ENCODE assay signal across 21 cellular contexts in the genomic region with DNA sequence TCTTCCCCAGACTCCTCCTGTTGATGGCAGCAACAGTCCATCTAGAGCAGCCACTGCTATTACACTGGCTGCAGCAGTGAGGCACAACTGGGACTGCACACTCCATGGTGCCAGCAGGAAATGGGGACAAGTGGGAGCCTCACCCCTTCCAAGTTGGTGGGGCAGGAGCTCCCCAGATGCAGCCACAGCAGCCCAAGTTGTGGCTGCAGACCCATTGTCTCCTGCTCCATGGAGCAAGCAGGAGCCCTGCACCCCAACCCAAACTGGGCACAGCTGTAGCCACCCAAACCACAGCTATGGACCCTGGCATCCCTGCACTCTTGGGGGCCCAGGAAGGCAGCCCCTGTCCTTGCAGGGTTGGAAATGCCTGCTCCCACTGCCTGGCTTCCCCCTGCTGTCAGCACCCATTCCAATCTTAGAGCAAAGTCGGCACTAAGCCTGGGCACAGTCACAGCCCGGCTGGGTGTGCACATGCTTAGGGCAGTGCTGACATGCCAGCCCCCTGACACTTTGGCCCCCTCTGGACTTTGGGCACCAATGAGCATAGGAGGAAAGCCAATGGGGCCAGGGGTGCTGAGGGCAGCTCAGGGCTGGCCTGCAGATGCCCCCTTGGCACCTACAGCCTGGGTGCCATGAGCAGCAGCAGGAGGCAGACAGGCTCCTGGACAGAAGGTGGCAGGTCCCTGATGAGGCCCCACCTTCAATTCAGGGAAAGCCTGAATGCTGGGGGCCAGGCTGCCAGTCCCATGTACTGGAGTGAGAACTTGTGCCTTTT. TPM values are rescaled to one million over a fixed set of nuclear protein-coding genes. Genes with fewer than 3 reads are reported as not detected.
"Had no signal": no experiment of that assay in that cellular context is flagged by ENCODE, and none has a peak within 500 bp of the region (broad histone marks: within the 10 kb centered on the region; RNA-seq: fewer than 3 reads in every experiment).

No MANE protein-coding gene starts in this region.

- H3K4me1 Mint-ChIP-seq: activated CD4-positive, alpha-beta T cell treated with anti-CD3 and anti-CD28 coated beads for 36 hours had no signal

- H3K9me3 ChIP-seq: ascending aorta, body of pancreas had no signal

- H3K4me3 Mint-ChIP-seq: activated CD4-positive, alpha-beta T cell treated with anti-CD3 and anti-CD28 coated beads for 36 hours; activated CD8-positive, alpha-beta T cell treated with anti-CD3 and anti-CD28 coated beads for 36 hours; activated naive CD8-positive, alpha-beta T cell treated with anti-CD3 and anti-CD28 coated beads, Interleukin-2, amount 50 U/mL, for 24 hours had no signal

- H3K27ac ChIP-seq: ascending aorta, body of pancreas, SK-N-MC, WERI-Rb-1 had no signal

- H3K9me3 Mint-ChIP-seq: activated CD8-positive, alpha-beta T cell treated with anti-CD3 and anti-CD28 coated beads for 36 hours; activated naive CD4-positive, alpha-beta T cell treated with anti-CD3 and anti-CD28 coated beads, Interleukin-2, amount 50 U/mL, for 72 hours; activated naive CD8-positive, alpha-beta T cell treated with anti-CD3 and anti-CD28 coated beads, Interleukin-2, amount 50 U/mL, for 24 hours had no signal

- ATAC-seq: activated CD4-positive, alpha-beta T cell treated with anti-CD3 and anti-CD28 coated beads for 36 hours; activated CD8-positive, alpha-beta T cell treated with anti-CD3 and anti-CD28 coated beads for 36 hours; activated naive CD4-positive, alpha-beta T cell treated with anti-CD3 and anti-CD28 coated beads, Interleukin-2, amount 50 U/mL, for 72 hours; activated naive CD8-positive, alpha-beta T cell treated with anti-CD3 and anti-CD28 coated beads, Interleukin-2, amount 50 U/mL, for 24 hours; body of pancreas; Right ventricle myocardium inferior had no signal

- H3K4me3 ChIP-seq: ascending aorta, body of pancreas, MG63, SK-N-MC had no signal

- H3K4me1 ChIP-seq: ascending aorta had no signal

- H3K27ac Mint-ChIP-seq: activated CD4-positive, alpha-beta T cell treated with anti-CD3 and anti-CD28 coated beads for 36 hours; activated CD8-positive, alpha-beta T cell treated with anti-CD3 and anti-CD28 coated beads for 36 hours; activated naive CD4-positive, alpha-beta T cell treated with anti-CD3 and anti-CD28 coated beads, Interleukin-2, amount 50 U/mL, for 72 hours; activated naive CD8-positive, alpha-beta T cell treated with anti-CD3 and anti-CD28 coated beads, Interleukin-2, amount 50 U/mL, for 24 hours had no signal

- H3K27me3 ChIP-seq: body of pancreas, MG63 had no signal

- H3K36me3 ChIP-seq: ascending aorta, MG63, WERI-Rb-1 had no signal

- H3K36me3 Mint-ChIP-seq: activated naive CD4-positive, alpha-beta T cell treated with anti-CD3 and anti-CD28 coated beads, Interleukin-2, amount 50 U/mL, for 72 hours had no signal

- DNase-seq: activated CD4-positive, alpha-beta T cell treated with anti-CD3 and anti-CD28 coated beads for 36 hours; activated CD4-positive, alpha-beta T cell treated with anti-CD3 and anti-CD28 coated beads, Interleukin-2, amount 50 U/mL, for 1 hour; activated CD8-positive, alpha-beta memory T cell treated with anti-CD3 and anti-CD28 coated beads, Interleukin-2, amount 50 U/mL, for 4 hours; activated CD8-positive, alpha-beta T cell treated with anti-CD3 and anti-CD28 coated beads for 36 hours; activated naive CD4-positive, alpha-beta T cell treated with Interleukin-2 at 50 U/mL for 16 hours; activated naive CD8-positive, alpha-beta T cell treated with anti-CD3 and anti-CD28 coated beads, Interleukin-2, amount 50 U/mL, for 24 hours; amniotic stem cell; body of pancreas; MG63; NCI-H1105; NCI-H1436; NCI-H1694 treated with DMSO at 0.1 percent for 48 hours; NCI-H2029 treated with DMSO at 0.1 percent for 48 hours; NCI-H510A treated with DMSO at 0.1 percent for 48 hours; T-helper 1 cell; WERI-Rb-1 had no signal

RNA-seq across cellular contexts. Expression of a gene that starts 44.0 kb away (rescaled TPM):
- total RNA-seq: Right ventricle myocardium inferior; T-helper 2 cell treated with Interferon-gamma antibody and Interleukin-4, amounts not matched to agents 100 ng/mL and 5 ng/mL, for 36 hours had no signal
